Comparison of ENCODE assay signal across 1 cellular context in the genomic region with DNA sequence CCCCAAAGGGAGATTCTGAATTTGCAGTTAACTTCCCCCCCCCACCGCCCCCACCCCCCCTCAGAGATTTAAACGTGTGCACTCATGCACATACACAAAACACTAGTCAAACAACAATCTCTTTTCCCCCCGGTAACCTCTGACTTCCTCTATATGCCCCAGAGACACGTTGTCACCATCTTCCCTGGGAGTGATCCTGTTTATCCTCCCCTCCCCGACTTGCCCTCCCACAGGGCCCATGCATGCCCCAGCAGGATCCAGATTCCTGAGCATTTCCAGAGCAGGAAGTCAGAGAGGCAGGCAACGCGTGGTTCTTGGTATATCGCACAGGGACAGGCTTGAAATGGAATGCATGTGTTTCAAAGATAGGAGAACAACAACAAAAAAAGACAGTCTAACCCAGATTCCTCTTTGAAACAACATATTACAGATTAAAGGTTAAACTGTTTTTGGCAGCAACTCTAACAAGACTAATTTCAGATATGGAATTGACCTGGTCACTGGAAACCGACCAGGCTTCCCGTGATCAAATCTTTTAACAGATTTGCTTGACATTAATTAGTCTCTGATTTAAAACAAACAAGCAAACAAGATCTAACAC.
TF ChIP-seq lines count a peak whose summit lies in the region.

No MANE protein-coding gene starts in this region.

TF ChIP-seq in liver, 16 proteins besides CTCF, POLR2A, EP300 and RAD21 (continued from another document):
- TF ChIP-seq, protein P1, sequence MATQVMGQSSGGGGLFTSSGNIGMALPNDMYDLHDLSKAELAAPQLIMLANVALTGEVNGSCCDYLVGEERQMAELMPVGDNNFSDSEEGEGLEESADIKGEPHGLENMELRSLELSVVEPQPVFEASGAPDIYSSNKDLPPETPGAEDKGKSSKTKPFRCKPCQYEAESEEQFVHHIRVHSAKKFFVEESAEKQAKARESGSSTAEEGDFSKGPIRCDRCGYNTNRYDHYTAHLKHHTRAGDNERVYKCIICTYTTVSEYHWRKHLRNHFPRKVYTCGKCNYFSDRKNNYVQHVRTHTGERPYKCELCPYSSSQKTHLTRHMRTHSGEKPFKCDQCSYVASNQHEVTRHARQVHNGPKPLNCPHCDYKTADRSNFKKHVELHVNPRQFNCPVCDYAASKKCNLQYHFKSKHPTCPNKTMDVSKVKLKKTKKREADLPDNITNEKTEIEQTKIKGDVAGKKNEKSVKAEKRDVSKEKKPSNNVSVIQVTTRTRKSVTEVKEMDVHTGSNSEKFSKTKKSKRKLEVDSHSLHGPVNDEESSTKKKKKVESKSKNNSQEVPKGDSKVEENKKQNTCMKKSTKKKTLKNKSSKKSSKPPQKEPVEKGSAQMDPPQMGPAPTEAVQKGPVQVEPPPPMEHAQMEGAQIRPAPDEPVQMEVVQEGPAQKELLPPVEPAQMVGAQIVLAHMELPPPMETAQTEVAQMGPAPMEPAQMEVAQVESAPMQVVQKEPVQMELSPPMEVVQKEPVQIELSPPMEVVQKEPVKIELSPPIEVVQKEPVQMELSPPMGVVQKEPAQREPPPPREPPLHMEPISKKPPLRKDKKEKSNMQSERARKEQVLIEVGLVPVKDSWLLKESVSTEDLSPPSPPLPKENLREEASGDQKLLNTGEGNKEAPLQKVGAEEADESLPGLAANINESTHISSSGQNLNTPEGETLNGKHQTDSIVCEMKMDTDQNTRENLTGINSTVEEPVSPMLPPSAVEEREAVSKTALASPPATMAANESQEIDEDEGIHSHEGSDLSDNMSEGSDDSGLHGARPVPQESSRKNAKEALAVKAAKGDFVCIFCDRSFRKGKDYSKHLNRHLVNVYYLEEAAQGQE (IDR thresholded peaks at IDR 0.05): peak; percentile 20
